In the genomic region with DNA sequence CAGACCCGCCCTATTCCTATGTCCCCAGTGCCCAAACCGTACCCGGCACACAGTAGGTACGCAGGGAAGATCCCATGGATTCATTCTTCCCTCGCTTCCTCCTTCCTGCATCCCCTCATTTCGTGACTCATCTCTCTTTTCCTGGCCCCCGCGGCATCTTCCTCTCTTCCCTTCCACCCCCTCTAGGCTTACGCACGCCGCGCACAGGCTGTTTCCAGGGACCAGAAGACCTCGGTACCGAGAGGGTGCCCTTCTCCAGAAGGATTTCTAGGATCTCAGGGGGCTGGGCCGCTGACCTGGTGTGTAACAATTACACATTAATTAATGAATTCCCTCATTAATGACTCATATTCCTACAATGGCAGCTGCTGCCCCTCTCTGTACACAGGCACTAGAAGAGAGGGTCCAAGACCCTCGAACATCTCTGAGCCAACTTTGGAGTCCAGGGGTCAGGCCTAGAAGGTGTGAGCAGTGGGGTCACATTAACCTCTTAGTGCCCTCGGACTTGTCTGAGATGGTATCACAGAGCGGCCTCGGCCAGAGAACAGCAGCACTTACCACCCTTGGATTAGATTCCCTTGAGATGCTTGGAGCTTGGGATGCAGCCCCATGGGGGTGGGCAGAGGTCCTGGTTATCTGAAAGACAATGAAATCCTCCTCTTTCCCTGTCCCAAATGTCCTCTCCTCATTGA, we compare ENCODE assay signal across 9 cellular contexts. TPM values are rescaled to one million over a fixed set of nuclear protein-coding genes. Genes with fewer than 3 reads are reported as not detected.
DNase-seq lines count a peak whose midpoint lies in the region; ATAC-seq and TF ChIP-seq lines count a peak whose summit lies in the region.
"Had no signal": no experiment of that assay in that cellular context is flagged by ENCODE, and none has a peak within 500 bp of the region (broad histone marks: within the 10 kb centered on the region; RNA-seq: fewer than 3 reads in every experiment).

No MANE protein-coding gene starts in this region.

- no peaks in the 10 kb centered on the region for H3K36me3 ChIP-seq in left ventricle myocardium inferior
- no peaks in the 10 kb centered on the region for H3K36me3 ChIP-seq in vagina
- H3K36me3 ChIP-seq: neutrophil had no signal

- H3K4me1 ChIP-seq in left ventricle myocardium inferior (peaks cover 44% of the 10 kb centered on the region), vagina (peaks cover 16% of the 10 kb centered on the region)

- H3K27ac Mint-ChIP-seq in neural crest cell (ENCODE audit: unreplicated experiment) = no peak overlapping the region
- H3K27ac Mint-ChIP-seq in activated T-helper 1 cell treated with anti-CD3 and anti-CD28 coated beads, Interleukin-12 subunit alpha, Interleukin-12 subunit beta, Interleukin-2, Interleukin-4 antibody, amounts not matched to agents 30 ng/mL and 10 ng/mL and 1 ng/mL, durations not matched to agents 14 hours and 24 hours and 36 hours = no peak overlapping the region

- H3K9me3 ChIP-seq in left ventricle myocardium inferior (replicated peaks) = no peaks in the 10 kb centered on the region
- H3K9me3 ChIP-seq in vagina = no peaks in the 10 kb centered on the region
- H3K9me3 ChIP-seq: neutrophil had no signal

- no peak for TF ChIP-seq POLR2A in vagina (IDR thresholded peaks at IDR 0.05)

- H3K27me3 ChIP-seq in left ventricle myocardium inferior (ENCODE audit: low read depth) (no peaks in the 10 kb centered on the region), dorsolateral prefrontal cortex (no peaks in the 10 kb centered on the region), vagina (no peaks in the 10 kb centered on the region)

- peaks cover 3% of the 10 kb centered on the region for H3K4me1 Mint-ChIP-seq in neural crest cell
- peaks cover 18% of the 10 kb centered on the region for H3K4me1 Mint-ChIP-seq in activated T-helper 1 cell treated with anti-CD3 and anti-CD28 coated beads, Interleukin-12 subunit alpha, Interleukin-12 subunit beta, Interleukin-2, Interleukin-4 antibody, amounts not matched to agents 30 ng/mL and 10 ng/mL and 1 ng/mL, durations not matched to agents 14 hours and 24 hours and 36 hours (ENCODE audit: low read depth)

- no peak for DNase-seq in left ventricle myocardium inferior
- no peak for DNase-seq in left cardiac atrium
- DNase-seq in dorsolateral prefrontal cortex = peak in 6 of 10 donors; percentile 21 to 81 (median 59)
- DNase-seq in neural crest cell (ENCODE audit: low read depth, low spot score) = no peak
- no peak for DNase-seq in vagina (ENCODE audit: extremely low spot score in 2 of 2)
- no peak for DNase-seq in NCI-H187 (lab: John Stamatoyannopoulos, UW)
- DNase-seq in activated T-helper 1 cell treated with anti-CD3 and anti-CD28 coated beads, Interleukin-12 subunit alpha, Interleukin-12 subunit beta, Interleukin-2, Interleukin-4 antibody, amounts not matched to agents 30 ng/mL and 10 ng/mL and 1 ng/mL, durations not matched to agents 14 hours and 24 hours and 36 hours (ENCODE audit: low spot score) = no peak

- H3K4me3 Mint-ChIP-seq in neural crest cell = peak overlapping the region; percentile 17
- no peak overlapping the region for H3K4me3 Mint-ChIP-seq in activated T-helper 1 cell treated with anti-CD3 and anti-CD28 coated beads, Interleukin-12 subunit alpha, Interleukin-12 subunit beta, Interleukin-2, Interleukin-4 antibody, amounts not matched to agents 30 ng/mL and 10 ng/mL and 1 ng/mL, durations not matched to agents 14 hours and 24 hours and 36 hours

- H3K27me3 Mint-ChIP-seq in neural crest cell (ENCODE audit: low read depth) = peaks cover 3% of the 10 kb centered on the region
- H3K27me3 Mint-ChIP-seq in activated T-helper 1 cell treated with anti-CD3 and anti-CD28 coated beads, Interleukin-12 subunit alpha, Interleukin-12 subunit beta, Interleukin-2, Interleukin-4 antibody, amounts not matched to agents 30 ng/mL and 10 ng/mL and 1 ng/mL, durations not matched to agents 14 hours and 24 hours and 36 hours (ENCODE audit: insufficient read depth) = peaks cover 7% of the 10 kb centered on the region

- H3K9me3 Mint-ChIP-seq in neural crest cell = no peaks in the 10 kb centered on the region
- H3K9me3 Mint-ChIP-seq in activated T-helper 1 cell treated with anti-CD3 and anti-CD28 coated beads, Interleukin-12 subunit alpha, Interleukin-12 subunit beta, Interleukin-2, Interleukin-4 antibody, amounts not matched to agents 30 ng/mL and 10 ng/mL and 1 ng/mL, durations not matched to agents 14 hours and 24 hours and 36 hours = no peaks in the 10 kb centered on the region

- TF ChIP-seq CTCF in left ventricle myocardium inferior (IDR thresholded peaks at IDR 0.05; ENCODE audit: borderline replicate concordance) = no peak
- TF ChIP-seq CTCF in dorsolateral prefrontal cortex (IDR thresholded peaks at IDR 0.05 in 54 of 56, conservative IDR thresholded peaks at IDR 0.05 in 2 of 56; ENCODE audit: low read depth in 1 of 56, partially characterized antibody in 56 of 56) = no peak
- no peak for TF ChIP-seq CTCF in neural crest cell (conservative IDR thresholded peaks at IDR 0.05)
- no peak for TF ChIP-seq CTCF in vagina (IDR thresholded peaks at IDR 0.05)

- ATAC-seq in left cardiac atrium (no peak), HG02970 (IDR thresholded peaks at IDR 0.05; ENCODE audit: low FRiP score, unreplicated experiment) (no peak)

- H3K36me3 Mint-ChIP-seq in neural crest cell (ENCODE audit: low read depth) = no peaks in the 10 kb centered on the region
- H3K36me3 Mint-ChIP-seq in activated T-helper 1 cell treated with anti-CD3 and anti-CD28 coated beads, Interleukin-12 subunit alpha, Interleukin-12 subunit beta, Interleukin-2, Interleukin-4 antibody, amounts not matched to agents 30 ng/mL and 10 ng/mL and 1 ng/mL, durations not matched to agents 14 hours and 24 hours and 36 hours (ENCODE audit: low read depth) = no peaks in the 10 kb centered on the region

- H3K27ac ChIP-seq in left ventricle myocardium inferior (replicated peaks) (peak overlapping the region; percentile 95), dorsolateral prefrontal cortex (peak overlapping the region; percentile 27 to 99 (median 93)), vagina (peak overlapping the region; percentile 23)
- H3K27ac ChIP-seq: neutrophil had no signal

- H3K4me3 ChIP-seq in left ventricle myocardium inferior (peak overlapping the region; percentile 65), dorsolateral prefrontal cortex (peak overlapping the region in 58 of 59 donors; percentile 15 to 73 (median 58)), vagina (peak overlapping the region; percentile 30 to 56)

- intact Hi-C loops in left ventricle myocardium inferior (cut with micrococcal nuclease) = loop anchor here (2.0 kb wide), 1 partner anchor 116 kb away; no protein-coding TSS in a partner anchor
- intact Hi-C loops in left cardiac atrium (cut with DNase I) = loop anchor here (1.0 to 10.0 kb wide), 5 partner anchors 74 to 221 kb away; a partner anchor contains a TSS
- intact Hi-C loops in dorsolateral prefrontal cortex (cut with DNase I) = loop anchor here (2.0 to 5.0 kb wide), 4 partner anchors 71 to 221 kb away; a partner anchor contains a TSS
- intact Hi-C loops in vagina (cut with DNase I) = loop anchor here (2.0 to 10.0 kb wide), 3 partner anchors 71 to 234 kb away; a partner anchor contains a TSS
- intact Hi-C loops in activated T-helper 1 cell treated with anti-CD3 and anti-CD28 coated beads, Interleukin-12 subunit alpha, Interleukin-12 subunit beta, Interleukin-2, Interleukin-4 antibody, amounts not matched to agents 30 ng/mL and 10 ng/mL and 1 ng/mL, durations not matched to agents 14 hours and 24 hours and 36 hours (cut with micrococcal nuclease) = loop anchor here (5.0 kb wide), 1 partner anchor 306 kb away; no protein-coding TSS in a partner anchor

RNA-seq across cellular contexts. Expression of a gene that starts 16.8 kb away (rescaled TPM):
- total RNA-seq in left ventricle myocardium inferior (5.2 TPM), left cardiac atrium (1 to 10 TPM; 5.0 to 8.2 TPM), dorsolateral prefrontal cortex (100 to 1,000 TPM in 55 of 120 experiments, 10 to 100 TPM in 65; 20.8 to 459 (median 91.3) TPM), neural crest cell (0.79 and 0.84 TPM in 2 replicates), vagina (44.0 TPM)
- 0.26 TPM in 1 of 2 replicates, not detected in the other for total RNA-seq in activated T-helper 1 cell treated with anti-CD3 and anti-CD28 coated beads, Interleukin-12 subunit alpha, Interleukin-12 subunit beta, Interleukin-2, Interleukin-4 antibody, amounts not matched to agents 30 ng/mL and 10 ng/mL and 1 ng/mL, durations not matched to agents 14 hours and 24 hours and 36 hours

RNA-seq across cellular contexts. Expression of a gene that starts 56.2 kb away (rescaled TPM):
- total RNA-seq in left ventricle myocardium inferior = 57.8 TPM
- 10 to 100 TPM; 52.3 to 60.3 TPM for total RNA-seq in left cardiac atrium
- total RNA-seq in dorsolateral prefrontal cortex = 10 to 100 TPM; 36.8 to 68.6 (median 51.1) TPM
- 62.6 and 63.9 TPM in 2 replicates for total RNA-seq in neural crest cell
- total RNA-seq in vagina = 44.7 TPM
- 29.1 and 29.7 TPM in 2 replicates for total RNA-seq in activated T-helper 1 cell treated with anti-CD3 and anti-CD28 coated beads, Interleukin-12 subunit alpha, Interleukin-12 subunit beta, Interleukin-2, Interleukin-4 antibody, amounts not matched to agents 30 ng/mL and 10 ng/mL and 1 ng/mL, durations not matched to agents 14 hours and 24 hours and 36 hours

RNA-seq across cellular contexts. Expression of a gene that starts 57.3 kb away (rescaled TPM):
- total RNA-seq in left ventricle myocardium inferior (not detected), left cardiac atrium (under 1 TPM; 0.06 to 0.10 TPM), dorsolateral prefrontal cortex (under 1 TPM in 23 of 120 experiments, not detected in 97; 0.15 to 0.56 (median 0.19) TPM), neural crest cell (not detected in 2 replicates), vagina (0.49 TPM)
- 11.4 and 11.5 TPM in 2 replicates for total RNA-seq in activated T-helper 1 cell treated with anti-CD3 and anti-CD28 coated beads, Interleukin-12 subunit alpha, Interleukin-12 subunit beta, Interleukin-2, Interleukin-4 antibody, amounts not matched to agents 30 ng/mL and 10 ng/mL and 1 ng/mL, durations not matched to agents 14 hours and 24 hours and 36 hours

Comparison
In these comparisons a context has a peak if more than half of its experiments do, and no peak if none do; other contexts are left out.
1. DNase-seq: peak in dorsolateral prefrontal cortex (6 of 10); none in left ventricle myocardium inferior (single experiment), left cardiac atrium (single experiment), neural crest cell (single experiment), vagina (0 of 2), NCI-H187 (0 of 2) and activated T-helper 1 cell treated with anti-CD3 and anti-CD28 coated beads, Interleukin-12 subunit alpha, Interleukin-12 subunit beta, Interleukin-2, Interleukin-4 antibody, amounts not matched to agents 30 ng/mL and 10 ng/mL and 1 ng/mL, durations not matched to agents 14 hours and 24 hours and 36 hours (single experiment).
2. H3K27ac ChIP-seq: peak in every context shown above with its lines; median percentile 95 in left ventricle myocardium inferior; 93 in dorsolateral prefrontal cortex; 23 in vagina.
3. Peak in every context shown above with its lines, with median percentiles within 50 percentile points of each other: H3K4me3 ChIP-seq.